ENCODE assay signal across 8 cellular contexts in the genomic region with DNA sequence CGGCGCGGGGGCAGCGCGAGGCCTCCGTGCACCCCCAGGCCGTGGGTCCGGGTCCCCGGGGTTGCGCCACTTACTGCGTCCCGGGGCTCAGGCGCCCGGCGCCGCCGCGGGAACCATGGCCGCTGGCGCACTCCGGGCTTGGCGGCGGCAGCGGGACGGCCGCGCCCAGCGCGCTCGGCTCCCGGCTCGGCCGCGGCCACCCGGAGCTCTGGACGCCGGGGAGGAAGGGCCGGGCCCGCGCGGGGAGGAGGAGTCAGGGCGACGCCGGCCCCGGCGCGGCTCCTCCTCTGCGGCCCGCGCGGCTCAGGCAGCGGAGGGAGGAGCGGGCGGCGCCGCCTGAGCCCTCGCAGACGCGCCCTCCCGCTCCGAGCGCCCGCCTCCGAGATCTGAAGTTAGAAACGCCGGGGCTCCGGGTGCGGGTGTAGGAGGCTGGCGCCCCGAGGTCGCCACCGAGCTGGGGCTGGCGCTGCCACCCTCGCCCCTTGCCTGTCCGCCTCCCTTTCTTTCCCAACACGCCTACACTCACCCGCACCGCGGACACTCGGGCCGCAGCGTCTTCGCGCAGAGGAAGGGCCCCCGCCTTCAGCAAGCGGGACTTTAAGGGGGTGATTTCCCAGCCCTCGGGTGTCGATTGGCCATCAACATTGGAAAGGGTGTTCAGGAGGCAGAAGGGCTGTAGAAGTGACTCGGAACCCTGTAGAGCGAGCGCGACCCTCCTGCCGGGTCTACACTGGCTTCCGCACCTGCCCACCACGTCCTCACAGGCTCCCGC. TPM values are rescaled to one million over a fixed set of nuclear protein-coding genes. Genes with fewer than 3 reads are reported as not detected.
DNase-seq lines count a peak whose midpoint lies in the region; ATAC-seq and TF ChIP-seq lines count a peak whose summit lies in the region.

A gene with protein sequence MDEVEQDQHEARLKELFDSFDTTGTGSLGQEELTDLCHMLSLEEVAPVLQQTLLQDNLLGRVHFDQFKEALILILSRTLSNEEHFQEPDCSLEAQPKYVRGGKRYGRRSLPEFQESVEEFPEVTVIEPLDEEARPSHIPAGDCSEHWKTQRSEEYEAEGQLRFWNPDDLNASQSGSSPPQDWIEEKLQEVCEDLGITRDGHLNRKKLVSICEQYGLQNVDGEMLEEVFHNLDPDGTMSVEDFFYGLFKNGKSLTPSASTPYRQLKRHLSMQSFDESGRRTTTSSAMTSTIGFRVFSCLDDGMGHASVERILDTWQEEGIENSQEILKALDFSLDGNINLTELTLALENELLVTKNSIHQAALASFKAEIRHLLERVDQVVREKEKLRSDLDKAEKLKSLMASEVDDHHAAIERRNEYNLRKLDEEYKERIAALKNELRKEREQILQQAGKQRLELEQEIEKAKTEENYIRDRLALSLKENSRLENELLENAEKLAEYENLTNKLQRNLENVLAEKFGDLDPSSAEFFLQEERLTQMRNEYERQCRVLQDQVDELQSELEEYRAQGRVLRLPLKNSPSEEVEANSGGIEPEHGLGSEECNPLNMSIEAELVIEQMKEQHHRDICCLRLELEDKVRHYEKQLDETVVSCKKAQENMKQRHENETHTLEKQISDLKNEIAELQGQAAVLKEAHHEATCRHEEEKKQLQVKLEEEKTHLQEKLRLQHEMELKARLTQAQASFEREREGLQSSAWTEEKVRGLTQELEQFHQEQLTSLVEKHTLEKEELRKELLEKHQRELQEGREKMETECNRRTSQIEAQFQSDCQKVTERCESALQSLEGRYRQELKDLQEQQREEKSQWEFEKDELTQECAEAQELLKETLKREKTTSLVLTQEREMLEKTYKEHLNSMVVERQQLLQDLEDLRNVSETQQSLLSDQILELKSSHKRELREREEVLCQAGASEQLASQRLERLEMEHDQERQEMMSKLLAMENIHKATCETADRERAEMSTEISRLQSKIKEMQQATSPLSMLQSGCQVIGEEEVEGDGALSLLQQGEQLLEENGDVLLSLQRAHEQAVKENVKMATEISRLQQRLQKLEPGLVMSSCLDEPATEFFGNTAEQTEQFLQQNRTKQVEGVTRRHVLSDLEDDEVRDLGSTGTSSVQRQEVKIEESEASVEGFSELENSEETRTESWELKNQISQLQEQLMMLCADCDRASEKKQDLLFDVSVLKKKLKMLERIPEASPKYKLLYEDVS (N-terminal part only) (minus strand): TSS at position 231 of the 772 bp plus-strand sequence. CDS start 9,106 bp downstream, outside the sequence.

- H3K27me3 Mint-ChIP-seq in activated CD4-positive, alpha-beta T cell treated with anti-CD3 and anti-CD28 coated beads, Interleukin-2, amount 10 ng/mL, durations not matched to agents 24 days and 14 days = peaks cover 12% of the 10 kb centered on the region

- H3K36me3 Mint-ChIP-seq in activated CD4-positive, alpha-beta T cell treated with anti-CD3 and anti-CD28 coated beads, Interleukin-2, amount 10 ng/mL, durations not matched to agents 24 days and 14 days (ENCODE audit: low read depth) = peaks cover 20% of the 10 kb centered on the region

- intact Hi-C loops in activated CD4-positive, alpha-beta T cell treated with anti-CD3 and anti-CD28 coated beads, Interleukin-2, amount 10 ng/mL, durations not matched to agents 24 days and 14 days (cut with micrococcal nuclease) = loop anchor here (1.0 to 5.0 kb wide), 6 partner anchors 9 to 518 kb away; partner anchors contain the start of genes DMAC2L, L2HGDH and SAV1

- H3K27ac ChIP-seq in liver (ENCODE audit: low read depth in 1 of 2, low read length in 2 of 2) = peak within 1 kb of the TSS; percentile 67 to 71

- H3K4me3 ChIP-seq in liver (ENCODE audit: low read depth in 1 of 3, low read length in 3 of 3) = peak within 1 kb of the TSS; percentile 60 to 96 (median 77)

- H3K9me3 ChIP-seq in liver (ENCODE audit: control insufficient read depth in 4 of 4, low read length in 3 of 4) = no peaks in the 10 kb centered on the region

- no peak for TF ChIP-seq RAD21 in liver (IDR thresholded peaks at IDR 0.05)

- peak within 1 kb of the TSS; percentile 90 for H3K4me3 Mint-ChIP-seq in activated CD4-positive, alpha-beta T cell treated with anti-CD3 and anti-CD28 coated beads, Interleukin-2, amount 10 ng/mL, durations not matched to agents 24 days and 14 days

- under 1% methylated on average over 96 of the region's 96 CpGs for WGBS in liver

- peak within 1 kb of the TSS; percentile 93 for H3K27ac Mint-ChIP-seq in activated CD4-positive, alpha-beta T cell treated with anti-CD3 and anti-CD28 coated beads, Interleukin-2, amount 10 ng/mL, durations not matched to agents 24 days and 14 days

- H3K36me3 ChIP-seq in liver (ENCODE audit: control insufficient read depth in 4 of 4, insufficient read depth in 3 of 4, low read depth in 1 of 4, low read length in 3 of 4) = no peaks in the 10 kb centered on the region

- ATAC-seq in GM18907 (IDR thresholded peaks at IDR 0.05; ENCODE audit: unreplicated experiment) (peak; percentile 78), HG03139 (IDR thresholded peaks at IDR 0.05; ENCODE audit: unreplicated experiment) (peak; percentile 72)

- peaks cover 45% of the 10 kb centered on the region for H3K4me1 Mint-ChIP-seq in activated CD4-positive, alpha-beta T cell treated with anti-CD3 and anti-CD28 coated beads, Interleukin-2, amount 10 ng/mL, durations not matched to agents 24 days and 14 days

- no peaks in the 10 kb centered on the region for H3K9me3 Mint-ChIP-seq in activated CD4-positive, alpha-beta T cell treated with anti-CD3 and anti-CD28 coated beads, Interleukin-2, amount 10 ng/mL, durations not matched to agents 24 days and 14 days

- DNase-seq in AG09319 (ENCODE audit: extremely low read depth, low read depth) = peak; percentile 52
- DNase-seq in NCI-H446 treated with DMSO at 0.1 percent for 48 hours (lab: John Stamatoyannopoulos, UW) = peak; percentile 46
- peak; percentile 93 for DNase-seq in activated CD4-positive, alpha-beta T cell treated with anti-CD3 and anti-CD28 coated beads, Interleukin-2, amount 10 ng/mL, durations not matched to agents 24 days and 14 days
- DNase-seq in dermis blood vessel endothelial cell = peak; percentile 83
- peak; percentile 70 to 76 for DNase-seq in stimulated activated CD4-positive, alpha-beta T cell treated with anti-CD3 and anti-CD28 coated beads, Interleukin-4, amount 100 ng/mL, for 4 hours

- peak within 1 kb of the TSS; percentile 25 to 42 for H3K9ac ChIP-seq in liver (ENCODE audit: low read depth in 1 of 2, low read length in 2 of 2)

- H3K27me3 ChIP-seq in liver (ENCODE audit: control insufficient read depth in 4 of 4, insufficient read depth in 4 of 4, low read length in 3 of 4) = no peaks in the 10 kb centered on the region

- no peak for TF ChIP-seq CTCF in AG09319 (IDR thresholded peaks at IDR 0.05; ENCODE audit: low read depth, low read length)
- TF ChIP-seq CTCF in liver (IDR thresholded peaks at IDR 0.05; ENCODE audit: low read depth, low read length, missing input control) = no peak

- peaks cover 0 to 28% (median 12%) of the 10 kb centered on the region in 4 donors for H3K4me1 ChIP-seq in liver (ENCODE audit: control insufficient read depth in 4 of 4, insufficient read depth in 4 of 4, low read length in 3 of 4)

TF ChIP-seq in liver, 16 proteins besides CTCF, POLR2A, EP300 and RAD21 (continues in another document):
- TF ChIP-seq NR2F2 (IDR thresholded peaks at IDR 0.05) = no peak
- no peak for TF ChIP-seq GABPA (IDR thresholded peaks at IDR 0.05 in 1 of 2, conservative IDR thresholded peaks at IDR 0.05 in 1 of 2)
- TF ChIP-seq HNF4A (conservative IDR thresholded peaks at IDR 0.05) = no peak
- TF ChIP-seq, protein P1, sequence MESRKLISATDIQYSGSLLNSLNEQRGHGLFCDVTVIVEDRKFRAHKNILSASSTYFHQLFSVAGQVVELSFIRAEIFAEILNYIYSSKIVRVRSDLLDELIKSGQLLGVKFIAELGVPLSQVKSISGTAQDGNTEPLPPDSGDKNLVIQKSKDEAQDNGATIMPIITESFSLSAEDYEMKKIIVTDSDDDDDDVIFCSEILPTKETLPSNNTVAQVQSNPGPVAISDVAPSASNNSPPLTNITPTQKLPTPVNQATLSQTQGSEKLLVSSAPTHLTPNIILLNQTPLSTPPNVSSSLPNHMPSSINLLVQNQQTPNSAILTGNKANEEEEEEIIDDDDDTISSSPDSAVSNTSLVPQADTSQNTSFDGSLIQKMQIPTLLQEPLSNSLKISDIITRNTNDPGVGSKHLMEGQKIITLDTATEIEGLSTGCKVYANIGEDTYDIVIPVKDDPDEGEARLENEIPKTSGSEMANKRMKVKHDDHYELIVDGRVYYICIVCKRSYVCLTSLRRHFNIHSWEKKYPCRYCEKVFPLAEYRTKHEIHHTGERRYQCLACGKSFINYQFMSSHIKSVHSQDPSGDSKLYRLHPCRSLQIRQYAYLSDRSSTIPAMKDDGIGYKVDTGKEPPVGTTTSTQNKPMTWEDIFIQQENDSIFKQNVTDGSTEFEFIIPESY (IDR thresholded peaks at IDR 0.05) = no peak
- no peak for TF ChIP-seq RXRA (IDR thresholded peaks at IDR 0.05)
- no peak for TF ChIP-seq HNF4G (IDR thresholded peaks at IDR 0.05)
- no peak for TF ChIP-seq JUND (IDR thresholded peaks at IDR 0.05)
- TF ChIP-seq SP1 (IDR thresholded peaks at IDR 0.05) = no peak

RNA-seq across cellular contexts. Expression of the gene that starts here (rescaled TPM):
- total RNA-seq in activated CD4-positive, alpha-beta T cell treated with anti-CD3 and anti-CD28 coated beads, Interleukin-2, amount 10 ng/mL, durations not matched to agents 24 days and 14 days = 40.2 and 43.1 TPM in 2 replicates
- total RNA-seq in dermis blood vessel endothelial cell = 45.6 and 49.1 TPM in 2 replicates
- total RNA-seq in liver = 10 to 100 TPM in 1 of 2 donors, 1 to 10 TPM in 1; 6.0 to 11.1 TPM
- 1 to 10 TPM; 1.7 to 2.1 TPM for polyA plus RNA-seq in liver

Comparison
In these comparisons a context has a peak if more than half of its experiments do, and no peak if none do; other contexts are left out.
1. Peak in every context shown above with its lines: DNase-seq, ATAC-seq, H3K4me3 ChIP-seq and H3K27ac ChIP-seq.